Comparison of ENCODE assay signal across 16 cellular contexts in the genomic region with DNA sequence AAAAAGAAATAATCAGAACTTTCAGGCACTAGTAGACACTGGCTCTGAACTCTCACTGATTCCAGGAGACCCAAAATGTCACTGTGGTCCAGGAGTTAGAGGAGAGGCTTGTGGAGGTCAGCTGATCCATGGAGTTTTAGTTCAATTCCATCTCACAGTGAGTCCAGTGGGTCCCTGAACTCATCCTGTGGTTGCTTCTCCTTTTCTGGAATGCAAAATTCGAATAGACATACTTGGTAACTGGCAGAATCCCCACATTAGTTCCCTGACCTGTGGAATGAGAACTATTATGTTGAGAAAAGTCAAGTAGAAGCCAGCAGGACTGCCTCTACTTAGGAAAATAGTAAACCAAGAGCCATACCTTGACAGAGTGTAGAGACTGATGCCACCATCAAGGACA.
"Had no signal": no experiment of that assay in that cellular context is flagged by ENCODE, and none has a peak within 500 bp of the region (broad histone marks: within the 10 kb centered on the region; RNA-seq: fewer than 3 reads in every experiment).

No MANE protein-coding gene starts in this region.

- H3K36me3 Mint-ChIP-seq: natural killer cell; stimulated activated memory B cell treated with anti-CD40 and anti-IgM and Interleukin-4, amounts not matched to agents 10 μg/mL and 1 μg/mL and 100 μg/mL, for 72 hours had no signal

- H3K27me3 ChIP-seq: neutrophil, thyroid gland had no signal

- H3K4me3 ChIP-seq: left ventricle myocardium inferior, mucosa of descending colon, thyroid gland had no signal

- H3K4me3 Mint-ChIP-seq: activated CD8-positive, alpha-beta memory T cell treated with anti-CD3 and anti-CD28 coated beads, Interleukin-2, amount 10 ng/mL, durations not matched to agents 7 days and 5 days; activated T-cell treated with anti-CD3 and anti-CD28 coated beads, Interleukin-2, amount 50 U/mL, for 4 hours; effector memory CD8-positive, alpha-beta T cell; natural killer cell; stimulated activated memory B cell treated with anti-CD40 and anti-IgM and Interleukin-4, amounts not matched to agents 10 μg/mL and 1 μg/mL and 100 μg/mL, for 72 hours had no signal

- H3K4me1 ChIP-seq: thyroid gland had no signal

- H3K27me3 Mint-ChIP-seq: activated CD8-positive, alpha-beta memory T cell treated with anti-CD3 and anti-CD28 coated beads, Interleukin-2, amount 10 ng/mL, durations not matched to agents 7 days and 5 days; effector memory CD8-positive, alpha-beta T cell; stimulated activated memory B cell treated with anti-CD40 and anti-IgM and Interleukin-4, amounts not matched to agents 10 μg/mL and 1 μg/mL and 100 μg/mL, for 72 hours had no signal

- H3K27ac ChIP-seq: left ventricle myocardium inferior, neutrophil, thyroid gland, VCaP had no signal

- H3K9me3 ChIP-seq: left ventricle myocardium inferior, mucosa of descending colon, neutrophil, thyroid gland had no signal

- H3K9me3 Mint-ChIP-seq: activated T-cell treated with anti-CD3 and anti-CD28 coated beads, Interleukin-2, amount 50 U/mL, for 4 hours; effector memory CD8-positive, alpha-beta T cell; natural killer cell; stimulated activated memory B cell treated with anti-CD40 and anti-IgM and Interleukin-4, amounts not matched to agents 10 μg/mL and 1 μg/mL and 100 μg/mL, for 72 hours had no signal

- H3K27ac Mint-ChIP-seq: activated CD8-positive, alpha-beta memory T cell treated with anti-CD3 and anti-CD28 coated beads, Interleukin-2, amount 10 ng/mL, durations not matched to agents 7 days and 5 days; effector memory CD8-positive, alpha-beta T cell; natural killer cell; stimulated activated memory B cell treated with anti-CD40 and anti-IgM and Interleukin-4, amounts not matched to agents 10 μg/mL and 1 μg/mL and 100 μg/mL, for 72 hours had no signal

- H3K4me1 Mint-ChIP-seq: activated CD8-positive, alpha-beta memory T cell treated with anti-CD3 and anti-CD28 coated beads, Interleukin-2, amount 10 ng/mL, durations not matched to agents 7 days and 5 days; natural killer cell; stimulated activated memory B cell treated with anti-CD40 and anti-IgM and Interleukin-4, amounts not matched to agents 10 μg/mL and 1 μg/mL and 100 μg/mL, for 72 hours had no signal

- DNase-seq: activated CD4-positive, alpha-beta T cell treated with anti-CD3 and anti-CD28 coated beads for 1 hour; activated CD4-positive, alpha-beta T cell treated with anti-CD3 and anti-CD28 coated beads, Interleukin-2, amount 50 U/mL, for 48 hours; activated CD8-positive, alpha-beta memory T cell treated with anti-CD3 and anti-CD28 coated beads, Interleukin-2, amount 10 ng/mL, durations not matched to agents 7 days and 5 days; activated effector memory CD4-positive, alpha-beta T cell treated with Interleukin-2 at 50 U/mL for 16 hours; activated naive CD4-positive, alpha-beta T cell treated with anti-CD3 and anti-CD28 coated beads, Interleukin-2, amount 50 U/mL, for 16 hours; activated T-cell treated with anti-CD3 and anti-CD28 coated beads, Interleukin-2, amount 50 U/mL, for 4 hours; dermis blood vessel endothelial cell; effector memory CD8-positive, alpha-beta T cell; hippocampal formation; left ventricle myocardium inferior; mucosa of descending colon; natural killer cell; thyroid gland had no signal

- ATAC-seq: activated CD8-positive, alpha-beta memory T cell treated with anti-CD3 and anti-CD28 coated beads, Interleukin-2, amount 10 ng/mL, durations not matched to agents 7 days and 5 days; activated T-cell treated with anti-CD3 and anti-CD28 coated beads, Interleukin-2, amount 50 U/mL, for 4 hours; effector memory CD8-positive, alpha-beta T cell; mucosa of descending colon; natural killer cell; stimulated activated memory B cell treated with anti-CD40 and anti-IgM and Interleukin-4, amounts not matched to agents 10 μg/mL and 1 μg/mL and 100 μg/mL, for 72 hours had no signal

- H3K36me3 ChIP-seq: left ventricle myocardium inferior, neutrophil, thyroid gland had no signal
